Comparison of ENCODE assay signal across 23 cellular contexts in the genomic region with DNA sequence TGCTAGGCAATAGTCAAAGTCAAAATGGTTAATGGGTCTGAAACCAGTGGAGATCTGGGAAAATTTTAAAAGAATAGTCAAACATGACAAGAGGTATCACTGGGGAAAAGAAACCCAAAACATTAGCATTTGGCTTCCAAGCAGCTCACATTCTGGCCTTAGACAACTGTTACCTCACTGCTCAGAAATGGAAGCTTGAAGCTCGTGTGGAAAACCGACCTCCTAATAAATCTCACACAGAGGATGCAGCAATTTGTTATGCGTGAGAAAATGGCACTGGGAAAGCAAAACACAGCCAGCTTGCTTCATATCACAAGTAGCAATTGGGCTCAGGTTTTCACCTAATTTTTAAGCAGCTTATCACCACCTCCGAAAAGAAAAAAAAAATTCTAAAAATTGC.
"Had no signal": no experiment of that assay in that cellular context is flagged by ENCODE, and none has a peak within 500 bp of the region (broad histone marks: within the 10 kb centered on the region; RNA-seq: fewer than 3 reads in every experiment).

No MANE protein-coding gene starts in this region.

- H3K9me3 ChIP-seq: adrenal gland, breast epithelium, colonic mucosa, esophagus squamous epithelium, neutrophil, ovary, prostate gland, thoracic aorta, vagina had no signal

- H3K4me1 ChIP-seq: adrenal gland, breast epithelium, colonic mucosa, esophagus squamous epithelium, foreskin keratinocyte, left lung, prostate gland, spleen, vagina had no signal

- DNase-seq: activated CD4-positive, alpha-beta T cell treated with anti-CD3 and anti-CD28 coated beads for 36 hours; activated CD4-positive, alpha-beta T cell treated with anti-CD3 and anti-CD28 coated beads, Interleukin-2, amount 50 U/mL, for 4 hours; activated CD8-positive, alpha-beta memory T cell treated with anti-CD3 and anti-CD28 coated beads for 24 hours; activated CD8-positive, alpha-beta memory T cell treated with anti-CD3 and anti-CD28 coated beads, Interleukin-2, amount 50 U/mL, for 4 hours; activated T-cell treated with anti-CD3 and anti-CD28 coated beads, Interleukin-2, amount 50 U/mL, for 24 hours; adrenal gland; colonic mucosa; esophagus squamous epithelium; foreskin keratinocyte; kidney; left lung; naive thymus-derived CD8-positive, alpha-beta T cell; ovary; spleen; stimulated activated CD4-positive, alpha-beta T cell treated with anti-CD3 and anti-CD28 coated beads, Interleukin-4, amount 100 ng/mL, for 1 hour; stimulated activated naive CD4-positive, alpha-beta T cell; T-helper 9 cell had no signal

- H3K36me3 ChIP-seq: adrenal gland, breast epithelium, colonic mucosa, esophagus squamous epithelium, left lung, neutrophil, ovary, prostate gland, spleen, thoracic aorta, vagina had no signal

- H3K27me3 ChIP-seq: adrenal gland, breast epithelium, colonic mucosa, esophagus squamous epithelium, foreskin keratinocyte, left lung, neutrophil, ovary, spleen, vagina had no signal

- H3K27ac ChIP-seq: adrenal gland, breast epithelium, colonic mucosa, esophagus squamous epithelium, foreskin keratinocyte, left lung, neutrophil, ovary, prostate gland, spleen, thoracic aorta, vagina had no signal

- H3K4me3 ChIP-seq: adrenal gland, breast epithelium, colonic mucosa, esophagus squamous epithelium, left lung, lung, ovary, prostate gland, spleen, thoracic aorta, vagina had no signal
